Comparison of ENCODE assay signal across 1 cellular context in the genomic region with DNA sequence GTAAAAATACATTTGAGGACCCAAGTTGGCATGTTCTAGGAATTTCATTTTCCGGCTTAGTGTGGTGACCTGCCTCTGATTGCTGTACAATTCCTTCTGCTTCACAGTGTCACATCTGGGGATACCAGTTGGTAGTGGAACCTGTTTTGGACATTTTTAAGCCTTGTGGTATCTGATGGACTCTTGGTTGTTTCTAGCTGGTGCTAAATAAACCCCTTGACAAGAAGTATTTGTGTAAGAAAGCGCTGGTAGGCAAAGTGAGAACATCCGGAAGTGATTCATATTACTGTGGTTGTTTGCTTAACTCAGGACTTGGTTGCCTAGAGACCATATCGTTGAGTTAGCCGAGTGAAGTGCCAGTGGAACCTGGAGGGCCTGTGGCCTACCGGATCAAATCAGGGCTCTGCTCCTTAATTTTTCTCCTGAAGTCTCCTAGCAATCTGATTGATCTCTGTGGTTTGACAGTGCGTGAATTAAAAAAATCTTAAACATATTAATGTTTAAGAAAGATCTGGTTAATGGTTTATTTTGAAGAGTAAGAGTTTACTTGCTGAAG.
TF ChIP-seq lines count a peak whose summit lies in the region.

No MANE protein-coding gene starts in this region.

TF ChIP-seq in K562, 482 proteins besides CTCF, POLR2A, EP300 and RAD21 (continued from another document and continues in another):
- TF ChIP-seq, protein P1, sequence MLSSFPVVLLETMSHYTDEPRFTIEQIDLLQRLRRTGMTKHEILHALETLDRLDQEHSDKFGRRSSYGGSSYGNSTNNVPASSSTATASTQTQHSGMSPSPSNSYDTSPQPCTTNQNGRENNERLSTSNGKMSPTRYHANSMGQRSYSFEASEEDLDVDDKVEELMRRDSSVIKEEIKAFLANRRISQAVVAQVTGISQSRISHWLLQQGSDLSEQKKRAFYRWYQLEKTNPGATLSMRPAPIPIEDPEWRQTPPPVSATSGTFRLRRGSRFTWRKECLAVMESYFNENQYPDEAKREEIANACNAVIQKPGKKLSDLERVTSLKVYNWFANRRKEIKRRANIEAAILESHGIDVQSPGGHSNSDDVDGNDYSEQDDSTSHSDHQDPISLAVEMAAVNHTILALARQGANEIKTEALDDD (IDR thresholded peaks at IDR 0.05) = peak; percentile 88
- no peak for TF ChIP-seq U2AF2 (optimal IDR thresholded peaks at IDR 0.05; ENCODE audit: low read depth, low read length)
- TF ChIP-seq, protein P2, sequence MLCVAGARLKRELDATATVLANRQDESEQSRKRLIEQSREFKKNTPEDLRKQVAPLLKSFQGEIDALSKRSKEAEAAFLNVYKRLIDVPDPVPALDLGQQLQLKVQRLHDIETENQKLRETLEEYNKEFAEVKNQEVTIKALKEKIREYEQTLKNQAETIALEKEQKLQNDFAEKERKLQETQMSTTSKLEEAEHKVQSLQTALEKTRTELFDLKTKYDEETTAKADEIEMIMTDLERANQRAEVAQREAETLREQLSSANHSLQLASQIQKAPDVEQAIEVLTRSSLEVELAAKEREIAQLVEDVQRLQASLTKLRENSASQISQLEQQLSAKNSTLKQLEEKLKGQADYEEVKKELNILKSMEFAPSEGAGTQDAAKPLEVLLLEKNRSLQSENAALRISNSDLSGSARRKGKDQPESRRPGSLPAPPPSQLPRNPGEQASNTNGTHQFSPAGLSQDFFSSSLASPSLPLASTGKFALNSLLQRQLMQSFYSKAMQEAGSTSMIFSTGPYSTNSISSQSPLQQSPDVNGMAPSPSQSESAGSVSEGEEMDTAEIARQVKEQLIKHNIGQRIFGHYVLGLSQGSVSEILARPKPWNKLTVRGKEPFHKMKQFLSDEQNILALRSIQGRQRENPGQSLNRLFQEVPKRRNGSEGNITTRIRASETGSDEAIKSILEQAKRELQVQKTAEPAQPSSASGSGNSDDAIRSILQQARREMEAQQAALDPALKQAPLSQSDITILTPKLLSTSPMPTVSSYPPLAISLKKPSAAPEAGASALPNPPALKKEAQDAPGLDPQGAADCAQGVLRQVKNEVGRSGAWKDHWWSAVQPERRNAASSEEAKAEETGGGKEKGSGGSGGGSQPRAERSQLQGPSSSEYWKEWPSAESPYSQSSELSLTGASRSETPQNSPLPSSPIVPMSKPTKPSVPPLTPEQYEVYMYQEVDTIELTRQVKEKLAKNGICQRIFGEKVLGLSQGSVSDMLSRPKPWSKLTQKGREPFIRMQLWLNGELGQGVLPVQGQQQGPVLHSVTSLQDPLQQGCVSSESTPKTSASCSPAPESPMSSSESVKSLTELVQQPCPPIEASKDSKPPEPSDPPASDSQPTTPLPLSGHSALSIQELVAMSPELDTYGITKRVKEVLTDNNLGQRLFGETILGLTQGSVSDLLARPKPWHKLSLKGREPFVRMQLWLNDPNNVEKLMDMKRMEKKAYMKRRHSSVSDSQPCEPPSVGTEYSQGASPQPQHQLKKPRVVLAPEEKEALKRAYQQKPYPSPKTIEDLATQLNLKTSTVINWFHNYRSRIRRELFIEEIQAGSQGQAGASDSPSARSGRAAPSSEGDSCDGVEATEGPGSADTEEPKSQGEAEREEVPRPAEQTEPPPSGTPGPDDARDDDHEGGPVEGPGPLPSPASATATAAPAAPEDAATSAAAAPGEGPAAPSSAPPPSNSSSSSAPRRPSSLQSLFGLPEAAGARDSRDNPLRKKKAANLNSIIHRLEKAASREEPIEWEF (CRISPR knock-in tag; IDR thresholded peaks at IDR 0.05) = no peak
- TF ChIP-seq POLR2B (IDR thresholded peaks at IDR 0.05; ENCODE audit: low read depth, partially characterized antibody) = no peak
- TF ChIP-seq MTA1 (IDR thresholded peaks at IDR 0.05; ENCODE audit: borderline replicate concordance) = no peak
- TF ChIP-seq, protein P3, sequence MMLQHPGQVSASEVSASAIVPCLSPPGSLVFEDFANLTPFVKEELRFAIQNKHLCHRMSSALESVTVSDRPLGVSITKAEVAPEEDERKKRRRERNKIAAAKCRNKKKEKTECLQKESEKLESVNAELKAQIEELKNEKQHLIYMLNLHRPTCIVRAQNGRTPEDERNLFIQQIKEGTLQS (IDR thresholded peaks at IDR 0.05) = peak; percentile 82
- TF ChIP-seq, protein P3 (CRISPR knock-in tag; conservative IDR thresholded peaks at IDR 0.05) = no peak
- no peak for TF ChIP-seq DACH1 (IDR thresholded peaks at IDR 0.05; ENCODE audit: partially characterized antibody)
- 0 out of 4 replicates have a peak, but pooled peaks of 1 of the 2 experiments have one; percentile 18 for TF ChIP-seq TRIM24 (IDR thresholded peaks at IDR 0.05)
- TF ChIP-seq, protein P4, sequence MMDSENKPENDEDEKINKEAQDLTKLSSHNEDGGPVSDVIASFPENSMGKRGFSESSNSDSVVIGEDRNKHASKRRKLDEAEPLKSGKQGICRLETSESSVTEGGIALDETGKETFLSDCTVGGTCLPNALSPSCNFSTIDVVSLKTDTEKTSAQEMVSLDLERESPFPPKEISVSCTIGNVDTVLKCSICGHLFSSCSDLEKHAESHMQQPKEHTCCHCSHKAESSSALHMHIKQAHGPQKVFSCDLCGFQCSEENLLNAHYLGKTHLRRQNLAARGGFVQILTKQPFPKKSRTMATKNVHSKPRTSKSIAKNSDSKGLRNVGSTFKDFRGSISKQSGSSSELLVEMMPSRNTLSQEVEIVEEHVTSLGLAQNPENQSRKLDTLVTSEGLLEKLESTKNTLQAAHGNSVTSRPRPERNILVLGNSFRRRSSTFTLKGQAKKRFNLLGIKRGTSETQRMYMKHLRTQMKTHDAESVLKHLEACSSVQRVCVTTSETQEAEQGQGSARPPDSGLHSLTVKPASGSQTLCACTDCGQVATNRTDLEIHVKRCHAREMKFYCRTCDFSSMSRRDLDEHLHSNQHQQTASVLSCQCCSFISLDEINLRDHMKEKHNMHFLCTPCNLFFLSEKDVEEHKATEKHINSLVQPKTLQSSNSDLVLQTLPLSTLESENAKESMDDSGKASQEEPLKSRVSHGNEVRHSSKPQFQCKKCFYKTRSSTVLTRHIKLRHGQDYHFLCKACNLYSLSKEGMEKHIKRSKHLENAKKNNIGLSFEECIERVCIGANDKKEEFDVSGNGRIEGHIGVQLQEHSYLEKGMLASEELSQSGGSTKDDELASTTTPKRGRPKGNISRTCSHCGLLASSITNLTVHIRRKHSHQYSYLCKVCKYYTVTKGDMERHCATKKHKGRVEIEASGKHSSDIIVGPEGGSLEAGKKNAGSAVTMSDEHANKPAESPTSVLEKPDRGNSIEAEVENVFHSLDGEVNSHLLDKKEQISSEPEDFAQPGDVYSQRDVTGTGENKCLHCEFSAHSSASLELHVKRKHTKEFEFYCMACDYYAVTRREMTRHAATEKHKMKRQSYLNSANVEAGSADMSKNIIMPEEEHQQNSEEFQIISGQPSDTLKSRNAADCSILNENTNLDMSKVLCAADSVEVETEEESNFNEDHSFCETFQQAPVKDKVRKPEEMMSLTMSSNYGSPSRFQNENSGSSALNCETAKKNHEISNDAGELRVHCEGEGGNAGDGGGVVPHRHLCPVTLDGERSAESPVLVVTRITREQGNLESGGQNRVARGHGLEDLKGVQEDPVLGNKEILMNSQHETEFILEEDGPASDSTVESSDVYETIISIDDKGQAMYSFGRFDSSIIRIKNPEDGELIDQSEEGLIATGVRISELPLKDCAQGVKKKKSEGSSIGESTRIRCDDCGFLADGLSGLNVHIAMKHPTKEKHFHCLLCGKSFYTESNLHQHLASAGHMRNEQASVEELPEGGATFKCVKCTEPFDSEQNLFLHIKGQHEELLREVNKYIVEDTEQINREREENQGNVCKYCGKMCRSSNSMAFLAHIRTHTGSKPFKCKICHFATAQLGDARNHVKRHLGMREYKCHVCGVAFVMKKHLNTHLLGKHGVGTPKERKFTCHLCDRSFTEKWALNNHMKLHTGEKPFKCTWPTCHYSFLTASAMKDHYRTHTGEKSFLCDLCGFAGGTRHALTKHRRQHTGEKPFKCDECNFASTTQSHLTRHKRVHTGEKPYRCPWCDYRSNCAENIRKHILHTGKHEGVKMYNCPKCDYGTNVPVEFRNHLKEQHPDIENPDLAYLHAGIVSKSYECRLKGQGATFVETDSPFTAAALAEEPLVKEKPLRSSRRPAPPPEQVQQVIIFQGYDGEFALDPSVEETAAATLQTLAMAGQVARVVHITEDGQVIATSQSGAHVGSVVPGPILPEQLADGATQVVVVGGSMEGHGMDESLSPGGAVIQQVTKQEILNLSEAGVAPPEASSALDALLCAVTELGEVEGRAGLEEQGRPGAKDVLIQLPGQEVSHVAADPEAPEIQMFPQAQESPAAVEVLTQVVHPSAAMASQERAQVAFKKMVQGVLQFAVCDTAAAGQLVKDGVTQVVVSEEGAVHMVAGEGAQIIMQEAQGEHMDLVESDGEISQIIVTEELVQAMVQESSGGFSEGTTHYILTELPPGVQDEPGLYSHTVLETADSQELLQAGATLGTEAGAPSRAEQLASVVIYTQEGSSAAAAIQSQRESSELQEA (IDR thresholded peaks at IDR 0.05; ENCODE audit: low read depth) = peak; percentile 73
- no peak for TF ChIP-seq FOXA1 (IDR thresholded peaks at IDR 0.05; ENCODE audit: borderline replicate concordance)
- TF ChIP-seq EHMT2 (IDR thresholded peaks at IDR 0.05) = no peak
- TF ChIP-seq NELFE (IDR thresholded peaks at IDR 0.05; ENCODE audit: insufficient read depth, insufficient read length) = no peak
- TF ChIP-seq SMARCA4 (IDR thresholded peaks at IDR 0.05) = peak; percentile 90
- peak in 1 of 2 experiments; percentile 28 for TF ChIP-seq KDM1A (IDR thresholded peaks at IDR 0.05)
- TF ChIP-seq CREM (IDR thresholded peaks at IDR 0.05; ENCODE audit: low read depth) = 0 out of 2 replicates have a peak, but pooled peaks have one; percentile 13
- TF ChIP-seq, protein P5, sequence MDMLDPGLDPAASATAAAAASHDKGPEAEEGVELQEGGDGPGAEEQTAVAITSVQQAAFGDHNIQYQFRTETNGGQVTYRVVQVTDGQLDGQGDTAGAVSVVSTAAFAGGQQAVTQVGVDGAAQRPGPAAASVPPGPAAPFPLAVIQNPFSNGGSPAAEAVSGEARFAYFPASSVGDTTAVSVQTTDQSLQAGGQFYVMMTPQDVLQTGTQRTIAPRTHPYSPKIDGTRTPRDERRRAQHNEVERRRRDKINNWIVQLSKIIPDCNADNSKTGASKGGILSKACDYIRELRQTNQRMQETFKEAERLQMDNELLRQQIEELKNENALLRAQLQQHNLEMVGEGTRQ (CRISPR knock-in tag; IDR thresholded peaks at IDR 0.05) = no peak
- no peak for TF ChIP-seq HCFC1 (IDR thresholded peaks at IDR 0.05; ENCODE audit: low read depth, low read length)
- TF ChIP-seq RFX1 (IDR thresholded peaks at IDR 0.05) = peak; percentile 95
- TF ChIP-seq, protein P6, sequence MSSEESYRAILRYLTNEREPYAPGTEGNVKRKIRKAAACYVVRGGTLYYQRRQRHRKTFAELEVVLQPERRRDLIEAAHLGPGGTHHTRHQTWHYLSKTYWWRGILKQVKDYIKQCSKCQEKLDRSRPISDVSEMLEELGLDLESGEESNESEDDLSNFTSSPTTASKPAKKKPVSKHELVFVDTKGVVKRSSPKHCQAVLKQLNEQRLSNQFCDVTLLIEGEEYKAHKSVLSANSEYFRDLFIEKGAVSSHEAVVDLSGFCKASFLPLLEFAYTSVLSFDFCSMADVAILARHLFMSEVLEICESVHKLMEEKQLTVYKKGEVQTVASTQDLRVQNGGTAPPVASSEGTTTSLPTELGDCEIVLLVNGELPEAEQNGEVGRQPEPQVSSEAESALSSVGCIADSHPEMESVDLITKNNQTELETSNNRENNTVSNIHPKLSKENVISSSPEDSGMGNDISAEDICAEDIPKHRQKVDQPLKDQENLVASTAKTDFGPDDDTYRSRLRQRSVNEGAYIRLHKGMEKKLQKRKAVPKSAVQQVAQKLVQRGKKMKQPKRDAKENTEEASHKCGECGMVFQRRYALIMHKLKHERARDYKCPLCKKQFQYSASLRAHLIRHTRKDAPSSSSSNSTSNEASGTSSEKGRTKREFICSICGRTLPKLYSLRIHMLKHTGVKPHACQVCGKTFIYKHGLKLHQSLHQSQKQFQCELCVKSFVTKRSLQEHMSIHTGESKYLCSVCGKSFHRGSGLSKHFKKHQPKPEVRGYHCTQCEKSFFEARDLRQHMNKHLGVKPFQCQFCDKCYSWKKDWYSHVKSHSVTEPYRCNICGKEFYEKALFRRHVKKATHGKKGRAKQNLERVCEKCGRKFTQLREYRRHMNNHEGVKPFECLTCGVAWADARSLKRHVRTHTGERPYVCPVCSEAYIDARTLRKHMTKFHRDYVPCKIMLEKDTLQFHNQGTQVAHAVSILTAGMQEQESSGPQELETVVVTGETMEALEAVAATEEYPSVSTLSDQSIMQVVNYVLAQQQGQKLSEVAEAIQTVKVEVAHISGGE (CRISPR knock-in tag; IDR thresholded peaks at IDR 0.05) = no peak
- no peak for TF ChIP-seq CXXC5 (CRISPR knock-in tag; IDR thresholded peaks at IDR 0.05)
- no peak for TF ChIP-seq BRF1 (IDR thresholded peaks at IDR 0.05; ENCODE audit: borderline replicate concordance, extremely low read depth, insufficient read length)
- TF ChIP-seq ZNF140 (CRISPR knock-in tag; IDR thresholded peaks at IDR 0.05) = no peak
- no peak for TF ChIP-seq TAL1 (IDR thresholded peaks at IDR 0.05)
- TF ChIP-seq ZNF778 (CRISPR knock-in tag; IDR thresholded peaks at IDR 0.05) = no peak
- TF ChIP-seq, protein P7, sequence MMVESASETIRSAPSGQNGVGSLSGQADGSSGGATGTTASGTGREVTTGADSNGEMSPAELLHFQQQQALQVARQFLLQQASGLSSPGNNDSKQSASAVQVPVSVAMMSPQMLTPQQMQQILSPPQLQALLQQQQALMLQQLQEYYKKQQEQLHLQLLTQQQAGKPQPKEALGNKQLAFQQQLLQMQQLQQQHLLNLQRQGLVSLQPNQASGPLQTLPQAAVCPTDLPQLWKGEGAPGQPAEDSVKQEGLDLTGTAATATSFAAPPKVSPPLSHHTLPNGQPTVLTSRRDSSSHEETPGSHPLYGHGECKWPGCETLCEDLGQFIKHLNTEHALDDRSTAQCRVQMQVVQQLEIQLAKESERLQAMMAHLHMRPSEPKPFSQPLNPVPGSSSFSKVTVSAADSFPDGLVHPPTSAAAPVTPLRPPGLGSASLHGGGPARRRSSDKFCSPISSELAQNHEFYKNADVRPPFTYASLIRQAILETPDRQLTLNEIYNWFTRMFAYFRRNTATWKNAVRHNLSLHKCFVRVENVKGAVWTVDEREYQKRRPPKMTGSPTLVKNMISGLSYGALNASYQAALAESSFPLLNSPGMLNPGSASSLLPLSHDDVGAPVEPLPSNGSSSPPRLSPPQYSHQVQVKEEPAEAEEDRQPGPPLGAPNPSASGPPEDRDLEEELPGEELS (CRISPR knock-in tag; IDR thresholded peaks at IDR 0.05; ENCODE audit: borderline replicate concordance) = no peak
- TF ChIP-seq ELF4 (CRISPR knock-in tag; IDR thresholded peaks at IDR 0.05) = no peak
- TF ChIP-seq ZNF785 (CRISPR knock-in tag; IDR thresholded peaks at IDR 0.05) = no peak
- no peak for TF ChIP-seq ZSCAN29 (IDR thresholded peaks at IDR 0.05)
- no peak for TF ChIP-seq KDM2B (CRISPR knock-in tag; IDR thresholded peaks at IDR 0.05)
- TF ChIP-seq ZNF184 (CRISPR knock-in tag; IDR thresholded peaks at IDR 0.05) = no peak
